In genomic region chr2:166376488-166376828, GRCh38 we compare ENCODE assay signal across 8 cellular contexts. TPM values are rescaled to one million over a fixed set of nuclear protein-coding genes. Genes with fewer than 3 reads are reported as not detected.
A peak's percentile ranks its signal among the peaks of the same experiment; 100 is the strongest.
DNase-seq lines count a peak whose midpoint lies in the region; ATAC-seq and TF ChIP-seq lines count a peak whose summit lies in the region.

No MANE protein-coding gene starts in this region.

- peak overlapping the region; percentile 65; the same call in 1 of the 2 replicates for H3K9ac ChIP-seq in HUES64 (ENCODE audit: low read depth, low read length)

- WGBS in HUES64: 16% methylated on average over 6 of the region's 11 CpGs
- WGBS in ectodermal cell, 2 experiments: 8 to 18% methylated on average over 6 to 10 of the region's 11 CpGs

- H3K9me3 Mint-ChIP-seq in nephron: no peaks in the 10 kb centered on the region

- H3K36me3 ChIP-seq in HUES64 (ENCODE audit: insufficient read depth, low read length) (no peaks in the 10 kb centered on the region), ectodermal cell (ENCODE audit: control insufficient read depth, insufficient read depth, low read length) (no peaks in the 10 kb centered on the region)

- TF ChIP-seq CTCF in AG10803 (conservative IDR thresholded peaks at IDR 0.05; ENCODE audit: low read length): no peak
- TF ChIP-seq CTCF in nephron (IDR thresholded peaks at IDR 0.05; ENCODE audit: unreplicated experiment in 3 of 3): no peak

- H3K27me3 Mint-ChIP-seq in nephron (ENCODE audit: low read depth): peaks cover 54% of the 10 kb centered on the region

- H3K9me3 ChIP-seq in HUES64 (ENCODE audit: insufficient read depth, low read depth, low read length): no peaks in the 10 kb centered on the region
- H3K9me3 ChIP-seq in ectodermal cell (ENCODE audit: control insufficient read depth, low read length): no peaks in the 10 kb centered on the region

- no peaks in the 10 kb centered on the region for H3K36me3 Mint-ChIP-seq in nephron (ENCODE audit: low read depth)

- H3K27me3 ChIP-seq in HUES64 (ENCODE audit: insufficient read depth, low read length) (peaks cover 33% of the 10 kb centered on the region), ectodermal cell (ENCODE audit: control insufficient read depth, insufficient read depth, low read length, poor library complexity, severe bottlenecking) (peaks cover 34% of the 10 kb centered on the region)

- H3K4me1 ChIP-seq in HUES64 (ENCODE audit: insufficient read depth, low read length): peaks cover 37% of the 10 kb centered on the region
- H3K4me1 ChIP-seq in ectodermal cell (ENCODE audit: control insufficient read depth, insufficient read depth, low read length): no peaks in the 10 kb centered on the region

- H3K4me3 Mint-ChIP-seq in nephron: peak overlapping the region; percentile 85 to 92 (median 89)

- peaks cover 9% of the 10 kb centered on the region for H3K4me1 Mint-ChIP-seq in nephron

- ATAC-seq in GM21723 (IDR thresholded peaks at IDR 0.05; ENCODE audit: unreplicated experiment) (no peak), HG03342 (IDR thresholded peaks at IDR 0.05; ENCODE audit: unreplicated experiment) (no peak)

- no peak overlapping the region for H3K27ac ChIP-seq in HUES64 (ENCODE audit: low read depth, low read length)
- no peak overlapping the region for H3K27ac ChIP-seq in ectodermal cell (ENCODE audit: insufficient read depth, low read depth, low read length, poor library complexity, severe bottlenecking)

- no peak for DNase-seq in AG10803 (ENCODE audit: low read depth)
- DNase-seq in SW480 (ENCODE audit: low spot score): no peak
- no peak for DNase-seq in DMS53 (lab: John Stamatoyannopoulos, UW)

- peak overlapping the region; percentile 71 for H3K4me3 ChIP-seq in AG10803 (ENCODE audit: low read length)
- H3K4me3 ChIP-seq in HUES64 (ENCODE audit: low read length): peak overlapping the region; percentile 99
- H3K4me3 ChIP-seq in ectodermal cell (ENCODE audit: insufficient read depth, low read depth, low read length): peak overlapping the region; percentile 59

- peak overlapping the region in 1 of 3 experiments; percentile 52 for H3K27ac Mint-ChIP-seq in nephron

RNA-seq across cellular contexts. Expression of gene SCN9A, which starts 0.7 kb away (rescaled TPM):
- polyA plus RNA-seq in HUES64 (2013, experiment 1 of 2): 0.95 TPM
- 0.95 TPM for polyA plus RNA-seq in HUES64 (2013, experiment 2 of 2)
- 0.61 TPM for polyA plus RNA-seq in ectodermal cell (2013, experiment 1 of 4)
- 0.37 TPM for polyA plus RNA-seq in ectodermal cell (2013, experiment 2 of 4)
- 0.37 TPM for polyA plus RNA-seq in ectodermal cell (2013, experiment 3 of 4)
- 0.36 TPM for polyA plus RNA-seq in ectodermal cell (2013, experiment 4 of 4)
